9 cellular contexts compared by ENCODE assay signal in the genomic region with DNA sequence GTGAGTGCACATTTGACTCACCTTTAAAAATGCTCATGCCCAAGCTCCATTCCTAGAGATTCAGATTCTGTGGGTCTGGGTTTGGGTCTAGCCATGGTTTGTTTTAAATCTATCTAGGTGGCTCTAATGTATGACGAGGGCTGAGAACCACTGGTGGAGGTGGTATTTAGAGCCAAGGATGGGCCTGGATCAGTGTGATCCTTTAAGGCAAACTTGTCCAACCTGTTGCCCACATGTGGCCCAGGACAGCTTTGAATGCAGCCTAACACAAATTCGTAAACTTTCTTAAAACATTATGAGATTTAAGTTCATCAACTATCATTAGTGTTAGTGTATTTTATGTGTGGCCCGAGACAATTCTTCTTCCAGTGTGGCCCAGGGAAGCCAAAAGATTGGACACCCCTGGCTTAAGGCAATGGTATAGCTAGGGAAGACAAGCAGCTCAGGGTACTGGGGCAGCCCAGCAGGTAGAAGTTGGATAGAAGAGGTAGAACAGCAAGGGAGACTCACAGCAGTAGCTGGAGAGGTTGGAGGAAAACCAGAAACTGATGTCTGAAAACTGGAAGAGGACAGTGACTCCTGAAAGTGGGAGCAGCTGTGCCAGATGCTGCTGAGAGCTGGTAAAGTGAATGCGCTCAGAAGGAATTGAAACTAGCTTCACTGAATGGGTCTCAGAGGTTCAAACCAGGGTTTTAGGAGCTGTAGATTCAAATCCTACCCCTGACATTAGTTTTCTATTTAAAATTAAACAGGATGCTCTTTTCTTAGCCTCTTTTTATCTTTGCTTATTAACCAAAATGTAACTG. TPM values are rescaled to one million over a fixed set of nuclear protein-coding genes. Genes with fewer than 3 reads are reported as not detected.
DNase-seq lines count a peak whose midpoint lies in the region; ATAC-seq, FAIRE-seq and TF ChIP-seq lines count a peak whose summit lies in the region.
"Had no signal": no experiment of that assay in that cellular context is flagged by ENCODE, and none has a peak within 500 bp of the region (broad histone marks: within the 10 kb centered on the region; RNA-seq: fewer than 3 reads in every experiment).

No MANE protein-coding gene starts in this region.

- H3K27ac ChIP-seq in GM12878 (ENCODE audit: control insufficient read depth, insufficient read depth) (peak overlapping the region; percentile 10; the same call in 1 of the 2 replicates), thymus (ENCODE audit: low read depth) (peak overlapping the region; percentile 42)

- intact Hi-C loops in GM12878 (cut with micrococcal nuclease; ENCODE audit: unreplicated experiment) = no loop called here

- ATAC-seq in HG03342 (IDR thresholded peaks at IDR 0.05; ENCODE audit: unreplicated experiment) = peak; percentile 40
- ATAC-seq in GM12878 = peak; percentile 78
- peak; percentile 24 for ATAC-seq in memory B cell (ENCODE audit: low read depth)
- no peak for ATAC-seq in GM19467 (IDR thresholded peaks at IDR 0.05; ENCODE audit: unreplicated experiment)
- no peak for ATAC-seq in GM18873 (IDR thresholded peaks at IDR 0.05; ENCODE audit: low FRiP score, unreplicated experiment)

- FAIRE-seq in GM12878 (lab: Jason Lieb, UNC) = peak; percentile 7
- FAIRE-seq: small intestine had no signal

- H3K9me3 ChIP-seq in GM12878 (replicated peaks; ENCODE audit: control insufficient read depth, insufficient read depth, low read length) = no peaks in the 10 kb centered on the region
- no peaks in the 10 kb centered on the region for H3K9me3 ChIP-seq in thymus (ENCODE audit: control insufficient read depth)

- H3K9me3 Mint-ChIP-seq in memory B cell = no peaks in the 10 kb centered on the region

- 58% methylated on average over 4 of the region's 4 CpGs for WGBS in GM12878 (ENCODE audit: insufficient coverage, insufficient replicate concordance, low lambda C conversion rate, missing lambda C conversion rate)
- 96% methylated on average over 4 of the region's 4 CpGs for WGBS in thymus

- CTCF ChIA-PET in GM12878 (lab: Yijun Ruan, JAX) = interaction anchor here (0.6 to 3.9 kb wide), 12 partner anchors 10 to 1250 kb away, joined by 3 to 23 read pairs (median 4); no protein-coding TSS in a partner anchor

- no peaks in the 10 kb centered on the region for H3K27me3 Mint-ChIP-seq in memory B cell

- H3K79me2 ChIP-seq in GM12878 (ENCODE audit: control insufficient read depth, insufficient read depth, low read length) = peaks cover 60% of the 10 kb centered on the region

- POLR2A ChIA-PET in GM12878 (lab: Charles Lee) = interaction anchor here (0.5 to 1.9 kb wide), 9 partner anchors 9 to 268 kb away, joined by 3 to 7 read pairs (median 4); no protein-coding TSS in a partner anchor

- H3K4me3 ChIP-seq in GM12878 = no peak overlapping the region
- H3K4me3 ChIP-seq in thymus (ENCODE audit: low read length) = no peak overlapping the region

- H3K36me3 Mint-ChIP-seq in memory B cell = peaks cover 7% of the 10 kb centered on the region

- peak overlapping the region; percentile 19 for H3K27ac Mint-ChIP-seq in memory B cell

- in situ Hi-C loops in GM12878 (cut with MboI) = no loop called here

- BruUV-seq in GM12878 (replicated peaks; lab: Mats Ljungman, UMichigan) = no TSS peak

- H3K4me2 ChIP-seq in GM12878 (ENCODE audit: control insufficient read depth, insufficient read depth) = peak overlapping the region; percentile 67

- H3K36me3 ChIP-seq in GM12878 (ENCODE audit: control insufficient read depth in 2 of 2, insufficient read depth in 2 of 2, low read length in 1 of 2) (no peaks in the 10 kb centered on the region; a peak in 1 of 4 replicates), thymus (ENCODE audit: control insufficient read depth, insufficient read depth) (no peaks in the 10 kb centered on the region)

- H3K4me1 Mint-ChIP-seq in memory B cell = peaks cover 60% of the 10 kb centered on the region

- peaks cover 6% of the 10 kb centered on the region; the same call in 1 of the 2 replicates for H4K20me1 ChIP-seq in GM12878 (ENCODE audit: control insufficient read depth, insufficient read depth)

- RAD21 ChIA-PET in GM12878 (lab: Charles Lee; ENCODE audit: unreplicated experiment) = interaction anchor here (1.0 to 3.0 kb wide), 6 partner anchors 11 to 166 kb away, joined by 3 to 22 read pairs (median 5); no protein-coding TSS in a partner anchor

- SMC1A ChIA-PET in GM12878 (lab: Charles Lee; ENCODE audit: uncharacterized antibody, unreplicated experiment) = interaction anchor here (0.7 to 6.4 kb wide), 18 partner anchors 9 to 268 kb away, joined by 3 to 49 read pairs (median 4); no protein-coding TSS in a partner anchor

- no peak for TF ChIP-seq CTCF in GM12878 (IDR thresholded peaks at IDR 0.05 in 2 of 3, conservative IDR thresholded peaks at IDR 0.05 in 1 of 3; ENCODE audit: control insufficient read depth in 2 of 3, extremely low read depth in 1 of 3, insufficient read depth in 1 of 3, low read depth in 3 of 3, low read length in 3 of 3)

- TF ChIP-seq EP300 in GM12878 (IDR thresholded peaks at IDR 0.05; ENCODE audit: borderline replicate concordance in 1 of 2, control insufficient read depth in 1 of 2, low read depth in 2 of 2, low read length in 2 of 2) = no peak

- H3K4me3 Mint-ChIP-seq in memory B cell = no peak overlapping the region

- TF ChIP-seq POLR2A in GM12878 (IDR thresholded peaks at IDR 0.05; ENCODE audit: low read depth, low read length) = no peak

- H3K9ac ChIP-seq in GM12878 (ENCODE audit: control insufficient read depth, insufficient read depth, low read length) = no peak overlapping the region

- DNase-seq in GM12878 (ENCODE audit: low read depth, low spot score) (no peak), memory B cell (ENCODE audit: low spot score in 2 of 2) (no peak), NCI-H146 (lab: John Stamatoyannopoulos, UW) (no peak)
- DNase-seq: NCI-H774 had no signal

- H2AFZ ChIP-seq in GM12878 (ENCODE audit: control insufficient read depth, low read depth, low read length) = no peak overlapping the region

- TF ChIP-seq RAD21 in GM12878 (IDR thresholded peaks at IDR 0.05; ENCODE audit: insufficient read depth, low read depth, low read length) = no peak

- H3K27me3 ChIP-seq in GM12878 (replicated peaks in 1 of 2; ENCODE audit: control insufficient read depth in 2 of 2, insufficient read depth in 2 of 2, low read length in 1 of 2) = no peaks in the 10 kb centered on the region
- no peaks in the 10 kb centered on the region for H3K27me3 ChIP-seq in thymus (ENCODE audit: control insufficient read depth, insufficient read depth)

- peaks cover 34% of the 10 kb centered on the region for H3K4me1 ChIP-seq in GM12878 (ENCODE audit: control insufficient read depth, insufficient read depth, low read length)
- H3K4me1 ChIP-seq in thymus (ENCODE audit: control insufficient read depth, insufficient read depth, low read length) = peaks cover 4% of the 10 kb centered on the region

TF ChIP-seq in GM12878, 131 proteins besides CTCF, POLR2A, EP300 and RAD21 (continues in another document):
- TF ChIP-seq NRF1 (conservative IDR thresholded peaks at IDR 0.05; ENCODE audit: low read depth, low read length) (no peak), TCF12 (IDR thresholded peaks at IDR 0.05; ENCODE audit: low read depth, low read length) (0 out of 2 replicates have a peak, but pooled peaks have one; percentile 18), IKZF2 (IDR thresholded peaks at IDR 0.05) (peak in 1 of 2 experiments; percentile 33; a peak in 2 of 4 replicates), ZNF24 (IDR thresholded peaks at IDR 0.05) (peak; percentile 23; the same call in 1 of the 2 replicates), SPI1 (IDR thresholded peaks at IDR 0.05; ENCODE audit: borderline replicate concordance, insufficient read depth, low read depth, low read length) (peak; percentile 62), SMC3 (IDR thresholded peaks at IDR 0.05; ENCODE audit: borderline replicate concordance, low read length) (no peak), EED (IDR thresholded peaks at IDR 0.05; ENCODE audit: low read depth) (peak; percentile 67), FOS (IDR thresholded peaks at IDR 0.05; ENCODE audit: borderline replicate concordance, extremely low read depth, insufficient read length) (no peak)
- TF ChIP-seq, protein P1, sequence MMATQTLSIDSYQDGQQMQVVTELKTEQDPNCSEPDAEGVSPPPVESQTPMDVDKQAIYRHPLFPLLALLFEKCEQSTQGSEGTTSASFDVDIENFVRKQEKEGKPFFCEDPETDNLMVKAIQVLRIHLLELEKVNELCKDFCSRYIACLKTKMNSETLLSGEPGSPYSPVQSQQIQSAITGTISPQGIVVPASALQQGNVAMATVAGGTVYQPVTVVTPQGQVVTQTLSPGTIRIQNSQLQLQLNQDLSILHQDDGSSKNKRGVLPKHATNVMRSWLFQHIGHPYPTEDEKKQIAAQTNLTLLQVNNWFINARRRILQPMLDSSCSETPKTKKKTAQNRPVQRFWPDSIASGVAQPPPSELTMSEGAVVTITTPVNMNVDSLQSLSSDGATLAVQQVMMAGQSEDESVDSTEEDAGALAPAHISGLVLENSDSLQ (IDR thresholded peaks at IDR 0.05) = no peak

RNA-seq across cellular contexts. Expression of a gene that starts 18.2 kb away (rescaled TPM):
- 321 and 355 TPM in 2 replicates for total RNA-seq in GM12878 (2013; cell fraction: nucleolus; rRNA removed)
- total RNA-seq in GM12878 (2014; rRNA removed) (128 and 136 TPM in 2 replicates), GM12878 (2014; rRNA removed; fragmentation: Illumina TruSeq; extraction: Trizol) (65.6 and 70.1 TPM in 2 replicates), GM12878 (2021) (182 and 183 TPM in 2 replicates)
- 61.6 TPM for polyA plus RNA-seq in GM12878 (2011; ENCODE audit: low read depth)
- polyA plus RNA-seq in GM12878 (2011; rRNA removed) (75.4 and 93.5 TPM in 2 replicates), GM12878 (2014; fragmentation: Illumina TruSeq; extraction: Trizol) (97.2 and 107 TPM in 2 replicates), GM12878 (2014; fragmentation: Nextera tagmentation; extraction: Ambion mirVana) (10 to 100 TPM; 21.6 to 50.2 TPM), GM12878 (2014; rRNA removed) (113 and 126 TPM in 2 replicates), GM12878 (2016; fragmentation: Nextera tagmentation; extraction: Ambion mirVana) (100 to 1,000 TPM; 113 to 116 TPM), thymus (247 TPM)
- 103 and 152 TPM in 2 replicates for polyA plus RNA-seq in GM12878 (2011; cell fraction: cytosol; rRNA removed)
- polyA plus RNA-seq in GM12878 (2011; cell fraction: nucleus; rRNA removed) = 199 and 226 TPM in 2 replicates
- polyA plus RNA-seq in GM12878 (2012) = 119 and 148 TPM in 2 replicates
- 79.6 and 95.6 TPM in 2 replicates for polyA minus RNA-seq in GM12878 (2011; rRNA and poly(A)+ RNA removed)
- 36.4 and 43.2 TPM in 2 replicates for polyA minus RNA-seq in GM12878 (2011; cell fraction: cytosol; rRNA and poly(A)+ RNA removed)
- 57.1 and 78.0 TPM in 2 replicates for polyA minus RNA-seq in GM12878 (2011; cell fraction: nucleus; rRNA and poly(A)+ RNA removed)

Comparison
In these comparisons a context has a peak if more than half of its experiments do, and no peak if none do; other contexts are left out.
1. ATAC-seq: peak in HG03342 (single experiment), GM12878 (single experiment) and memory B cell (single experiment); none in GM19467 (single experiment) and GM18873 (single experiment).